8 cellular contexts compared by ENCODE assay signal in genomic region chr6:156777866-156778614, GRCh38. TPM values are rescaled to one million over a fixed set of nuclear protein-coding genes. Genes with fewer than 3 reads are reported as not detected.
DNase-seq lines count a peak whose midpoint lies in the region; ATAC-seq and TF ChIP-seq lines count a peak whose summit lies in the region.

No MANE protein-coding gene starts in this region.

- peaks cover 5 to 6% of the 10 kb centered on the region in 2 donors for H3K36me3 Mint-ChIP-seq in activated T-cell treated with anti-CD3 and anti-CD28 coated beads, Interleukin-2, amount 50 U/mL, for 72 hours (ENCODE audit: insufficient read depth in 2 of 2)

- peaks cover 57% of the 10 kb centered on the region for H3K4me1 Mint-ChIP-seq in activated T-cell treated with anti-CD3 and anti-CD28 coated beads, Interleukin-2, amount 50 U/mL, for 72 hours (ENCODE audit: low read depth)

- DNase-seq in GM13976 (ENCODE audit: low spot score) (peak; percentile 68), NOMO-1 treated with DMSO at 0.1 percent for 48 hours (lab: John Stamatoyannopoulos, UW; ENCODE audit: unreplicated experiment) (peak; percentile 23), fibroblast of peridontal ligament (ENCODE audit: extremely low read depth) (peak; percentile 30), NCI-H1694 treated with DMSO at 0.1 percent for 48 hours (lab: John Stamatoyannopoulos, UW) (no peak)
- DNase-seq in activated T-cell treated with anti-CD3 and anti-CD28 coated beads, Interleukin-2, amount 50 U/mL, for 72 hours, result peak; percentile 68 to 73

- peaks cover 3 to 47% (median 43%) of the 10 kb centered on the region in 5 donors for H3K4me1 ChIP-seq in subcutaneous abdominal adipose tissue (ENCODE audit: control insufficient read depth in 5 of 5, insufficient read depth in 5 of 5, low read length in 5 of 5)

- no peak for TF ChIP-seq CTCF in GM13976 (IDR thresholded peaks at IDR 0.05; ENCODE audit: borderline replicate concordance, control extremely low read depth, extremely low read depth, insufficient read depth, missing control alignments)
- no peak for TF ChIP-seq CTCF in neural cell (IDR thresholded peaks at IDR 0.05; ENCODE audit: poor library complexity, severe bottlenecking)

- no peaks in the 10 kb centered on the region for H3K27me3 Mint-ChIP-seq in activated T-cell treated with anti-CD3 and anti-CD28 coated beads, Interleukin-2, amount 50 U/mL, for 72 hours (ENCODE audit: low read depth)

- TF ChIP-seq EP300 in neural cell (conservative IDR thresholded peaks at IDR 0.05; ENCODE audit: poor library complexity, severe bottlenecking), result no peak

- peaks cover 3% of the 10 kb centered on the region for H3F3A ChIP-seq in neural cell (ENCODE audit: insufficient read depth, low read length, poor library complexity, severe bottlenecking)

- peak; percentile 35 for TF ChIP-seq RAD21 in neural cell (conservative IDR thresholded peaks at IDR 0.05)

- H3K79me2 ChIP-seq in neural cell (replicated peaks; ENCODE audit: insufficient read depth, low read length), result peaks cover 51% of the 10 kb centered on the region

- H4K20me1 ChIP-seq in neural cell (ENCODE audit: insufficient read depth), result peaks cover 13% of the 10 kb centered on the region

- H3K27me3 ChIP-seq in neural cell (ENCODE audit: insufficient read depth, low read depth, low read length) (peaks cover 6% of the 10 kb centered on the region), subcutaneous abdominal adipose tissue (ENCODE audit: control insufficient read depth in 5 of 5, insufficient read depth in 4 of 5, low read length in 5 of 5) (no peaks in the 10 kb centered on the region)

- H3K4me3 Mint-ChIP-seq in activated T-cell treated with anti-CD3 and anti-CD28 coated beads, Interleukin-2, amount 50 U/mL, for 72 hours, result peak overlapping the region; percentile 88 to 93

- no peaks in the 10 kb centered on the region for H3K9me3 Mint-ChIP-seq in activated T-cell treated with anti-CD3 and anti-CD28 coated beads, Interleukin-2, amount 50 U/mL, for 72 hours

- H3K4me3 ChIP-seq in neural cell (ENCODE audit: low read length), result peak overlapping the region; percentile 89
- H3K4me3 ChIP-seq in subcutaneous abdominal adipose tissue (ENCODE audit: low read depth in 1 of 5, low read length in 5 of 5), result peak overlapping the region; percentile 63 to 88 (median 68)

- H3K9me3 ChIP-seq in neural cell (ENCODE audit: low read length) (no peaks in the 10 kb centered on the region), subcutaneous abdominal adipose tissue (ENCODE audit: control insufficient read depth in 5 of 5, low read length in 5 of 5) (no peaks in the 10 kb centered on the region)

- peak overlapping the region; percentile 98 for H3K27ac ChIP-seq in neural cell (ENCODE audit: low read length)
- peak overlapping the region; percentile 91 for H3K27ac ChIP-seq in subcutaneous abdominal adipose tissue (ENCODE audit: low read depth, low read length)

- ATAC-seq in HG02852 (IDR thresholded peaks at IDR 0.05; ENCODE audit: unreplicated experiment), result peak; percentile 2
- ATAC-seq in activated T-cell treated with anti-CD3 and anti-CD28 coated beads, Interleukin-2, amount 50 U/mL, for 72 hours (replicated peaks in 1 of 2), result peak; percentile 44 to 55

- H3K9ac ChIP-seq in neural cell (ENCODE audit: low read length) (peak overlapping the region; percentile 97), subcutaneous abdominal adipose tissue (ENCODE audit: low read length in 5 of 5) (peak overlapping the region in 4 of 5 donors; percentile 61 to 80 (median 71))

- H3K27ac Mint-ChIP-seq in activated T-cell treated with anti-CD3 and anti-CD28 coated beads, Interleukin-2, amount 50 U/mL, for 72 hours, result peak overlapping the region; percentile 96

- in situ Hi-C loops in GM13976 (cut with MboI; ENCODE audit: low sequenced_read_pairs, unreplicated experiment), result no loop called here

- H3K36me3 ChIP-seq in neural cell (ENCODE audit: insufficient read depth, low read length), result no peaks in the 10 kb centered on the region
- no peaks in the 10 kb centered on the region for H3K36me3 ChIP-seq in subcutaneous abdominal adipose tissue (ENCODE audit: control insufficient read depth in 5 of 5, insufficient read depth in 5 of 5, low read length in 5 of 5)

- no peaks in the 10 kb centered on the region for H3K9me2 ChIP-seq in neural cell (ENCODE audit: insufficient read depth, low read length)

- H3K4me2 ChIP-seq in neural cell (ENCODE audit: low read length), result no peak overlapping the region

- peak overlapping the region; percentile 62 for H2AFZ ChIP-seq in neural cell (ENCODE audit: low read depth, low read length)

TF ChIP-seq in neural cell, 6 proteins besides CTCF, POLR2A, EP300 and RAD21:
- TF ChIP-seq EZH2 (IDR thresholded peaks at IDR 0.05; ENCODE audit: borderline replicate concordance, insufficient read depth, low read length, poor library complexity, severe bottlenecking), result no peak
- peak; percentile 21 for TF ChIP-seq MXI1 (conservative IDR thresholded peaks at IDR 0.05; ENCODE audit: poor library complexity, severe bottlenecking)
- TF ChIP-seq, protein P1, sequence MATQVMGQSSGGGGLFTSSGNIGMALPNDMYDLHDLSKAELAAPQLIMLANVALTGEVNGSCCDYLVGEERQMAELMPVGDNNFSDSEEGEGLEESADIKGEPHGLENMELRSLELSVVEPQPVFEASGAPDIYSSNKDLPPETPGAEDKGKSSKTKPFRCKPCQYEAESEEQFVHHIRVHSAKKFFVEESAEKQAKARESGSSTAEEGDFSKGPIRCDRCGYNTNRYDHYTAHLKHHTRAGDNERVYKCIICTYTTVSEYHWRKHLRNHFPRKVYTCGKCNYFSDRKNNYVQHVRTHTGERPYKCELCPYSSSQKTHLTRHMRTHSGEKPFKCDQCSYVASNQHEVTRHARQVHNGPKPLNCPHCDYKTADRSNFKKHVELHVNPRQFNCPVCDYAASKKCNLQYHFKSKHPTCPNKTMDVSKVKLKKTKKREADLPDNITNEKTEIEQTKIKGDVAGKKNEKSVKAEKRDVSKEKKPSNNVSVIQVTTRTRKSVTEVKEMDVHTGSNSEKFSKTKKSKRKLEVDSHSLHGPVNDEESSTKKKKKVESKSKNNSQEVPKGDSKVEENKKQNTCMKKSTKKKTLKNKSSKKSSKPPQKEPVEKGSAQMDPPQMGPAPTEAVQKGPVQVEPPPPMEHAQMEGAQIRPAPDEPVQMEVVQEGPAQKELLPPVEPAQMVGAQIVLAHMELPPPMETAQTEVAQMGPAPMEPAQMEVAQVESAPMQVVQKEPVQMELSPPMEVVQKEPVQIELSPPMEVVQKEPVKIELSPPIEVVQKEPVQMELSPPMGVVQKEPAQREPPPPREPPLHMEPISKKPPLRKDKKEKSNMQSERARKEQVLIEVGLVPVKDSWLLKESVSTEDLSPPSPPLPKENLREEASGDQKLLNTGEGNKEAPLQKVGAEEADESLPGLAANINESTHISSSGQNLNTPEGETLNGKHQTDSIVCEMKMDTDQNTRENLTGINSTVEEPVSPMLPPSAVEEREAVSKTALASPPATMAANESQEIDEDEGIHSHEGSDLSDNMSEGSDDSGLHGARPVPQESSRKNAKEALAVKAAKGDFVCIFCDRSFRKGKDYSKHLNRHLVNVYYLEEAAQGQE (IDR thresholded peaks at IDR 0.05; ENCODE audit: borderline replicate concordance), result peak; percentile 39
- TF ChIP-seq TAF1 (IDR thresholded peaks at IDR 0.05; ENCODE audit: low read depth), result peak; percentile 6

RNA-seq across cellular contexts. Expression of gene ARID1B, which starts 0.9 kb away (rescaled TPM):
- total RNA-seq in activated T-cell treated with anti-CD3 and anti-CD28 coated beads, Interleukin-2, amount 50 U/mL, for 72 hours, result 10 to 100 TPM; 62.9 to 71.6 TPM
- polyA plus RNA-seq in neural cell, result 35.0 and 42.5 TPM in 2 replicates
- 168 and 231 TPM in 2 replicates for polyA minus RNA-seq in neural cell
